ENCODE assay signal across 13 cellular contexts in genomic region chr13:42393573-42394360, GRCh38.
A peak's percentile ranks its signal among the peaks of the same experiment; 100 is the strongest.
DNase-seq lines count a peak whose midpoint lies in the region; ATAC-seq and TF ChIP-seq lines count a peak whose summit lies in the region.
"Had no signal": no experiment of that assay in that cellular context is flagged by ENCODE, and none has a peak within 500 bp of the region (broad histone marks: within the 10 kb centered on the region; RNA-seq: fewer than 3 reads in every experiment).

No MANE protein-coding gene starts in this region.

- intact Hi-C loops in CD4-positive, alpha-beta T cell (cut with DNase I, micrococcal nuclease) = loop anchor here (2.0 to 10.0 kb wide), 3 partner anchors 36 to 119 kb away; partner anchors contain the start of gene AKAP11 (in 1 of the 2)

- H3K27ac Mint-ChIP-seq in CD4-positive, alpha-beta T cell = peak overlapping the region; percentile 83
- H3K27ac Mint-ChIP-seq in endothelial cell (ENCODE audit: unreplicated experiment) = peak overlapping the region; percentile 26

- TF ChIP-seq CTCF in CD4-positive, alpha-beta T cell (IDR thresholded peaks at IDR 0.05) = no peak
- TF ChIP-seq CTCF in Peyer's patch (IDR thresholded peaks at IDR 0.05) = no peak
- TF ChIP-seq CTCF in endothelial cell (IDR thresholded peaks at IDR 0.05; ENCODE audit: unreplicated experiment) = no peak

- ATAC-seq in CD4-positive, alpha-beta T cell (ENCODE audit: poor library complexity) = no peak
- ATAC-seq in HG03571 (IDR thresholded peaks at IDR 0.05; ENCODE audit: unreplicated experiment) (no peak), GM18858 (IDR thresholded peaks at IDR 0.05; ENCODE audit: unreplicated experiment) (no peak)

- H3K4me3 ChIP-seq in Peyer's patch = no peak overlapping the region
- H3K4me3 ChIP-seq: esophagus squamous epithelium, stomach had no signal

- TF ChIP-seq POLR2A in Peyer's patch (IDR thresholded peaks at IDR 0.05) = no peak

- POLR2A ChIA-PET in CD4-positive, alpha-beta T cell (lab: Charles Lee) = interaction anchor here (0.9 to 3.7 kb wide), 7 partner anchors 10 to 121 kb away, joined by 4 to 20 read pairs (median 5); partner anchors contain the start of gene AKAP11

- CTCF ChIA-PET in CD4-positive, alpha-beta T cell (lab: Charles Lee) = interaction anchor here (0.5 kb wide), 1 partner anchor 1297 kb away, joined by 3 read pairs; no protein-coding TSS in a partner anchor

- H3K36me3 ChIP-seq in Peyer's patch = no peaks in the 10 kb centered on the region
- H3K36me3 ChIP-seq: esophagus squamous epithelium, stomach had no signal

- no peak for DNase-seq in CD4-positive, alpha-beta T cell
- DNase-seq in DMS53 treated with DMSO at 0.1 percent for 48 hours (lab: John Stamatoyannopoulos, UW; ENCODE audit: unreplicated experiment) = peak; percentile 13
- no peak for DNase-seq in Peyer's patch
- DNase-seq in endothelial cell (ENCODE audit: low spot score) = no peak
- DNase-seq in NCI-H187 (lab: John Stamatoyannopoulos, UW) = no peak
- DNase-seq: Calu3, esophagus squamous epithelium, NCI-H1436 treated with DMSO at 0.1 percent for 48 hours, NCI-H774, Right ventricle myocardium superior, stomach had no signal

- no peaks in the 10 kb centered on the region for H3K36me3 Mint-ChIP-seq in CD4-positive, alpha-beta T cell (ENCODE audit: low read depth)
- H3K36me3 Mint-ChIP-seq in endothelial cell (ENCODE audit: low read depth, unreplicated experiment) = no peaks in the 10 kb centered on the region

- no peaks in the 10 kb centered on the region for H3K9me3 Mint-ChIP-seq in CD4-positive, alpha-beta T cell
- no peaks in the 10 kb centered on the region for H3K9me3 Mint-ChIP-seq in endothelial cell (ENCODE audit: unreplicated experiment)

- H3K4me1 ChIP-seq in Peyer's patch = peaks cover 0 to 13% (median 5%) of the 10 kb centered on the region in 4 donors
- H3K4me1 ChIP-seq: stomach had no signal

- peak overlapping the region; percentile 81 for H3K4me3 Mint-ChIP-seq in CD4-positive, alpha-beta T cell
- H3K4me3 Mint-ChIP-seq in endothelial cell (ENCODE audit: unreplicated experiment) = no peak overlapping the region

- peaks cover 69% of the 10 kb centered on the region for H3K4me1 Mint-ChIP-seq in CD4-positive, alpha-beta T cell (ENCODE audit: low read depth)
- H3K4me1 Mint-ChIP-seq in endothelial cell (ENCODE audit: unreplicated experiment) = peaks cover 17% of the 10 kb centered on the region

- H3K9me3 ChIP-seq in CD4-positive, alpha-beta T cell (ENCODE audit: control insufficient read depth, low read length) = no peaks in the 10 kb centered on the region
- no peaks in the 10 kb centered on the region for H3K9me3 ChIP-seq in Peyer's patch
- H3K9me3 ChIP-seq: esophagus squamous epithelium, stomach had no signal

- no peaks in the 10 kb centered on the region for H3K27me3 ChIP-seq in CD4-positive, alpha-beta T cell (ENCODE audit: control insufficient read depth, insufficient read depth, low read length)
- no peaks in the 10 kb centered on the region for H3K27me3 ChIP-seq in Peyer's patch
- H3K27me3 ChIP-seq: esophagus squamous epithelium, stomach had no signal

- H3K27ac ChIP-seq in CD4-positive, alpha-beta T cell (ENCODE audit: low read depth, low read length) = peak overlapping the region; percentile 48
- H3K27ac ChIP-seq in Peyer's patch = peak overlapping the region; percentile 10 to 75 (median 48)

- no peaks in the 10 kb centered on the region for H3K27me3 Mint-ChIP-seq in CD4-positive, alpha-beta T cell
- H3K27me3 Mint-ChIP-seq in endothelial cell (ENCODE audit: unreplicated experiment) = peaks cover 6% of the 10 kb centered on the region
